Comparison of ENCODE assay signal across 1 cellular context in genomic region chr7:128747327-128748079, GRCh38.
TF ChIP-seq lines count a peak whose summit lies in the region.

No MANE protein-coding gene starts in this region.

TF ChIP-seq in IMR-90, 13 proteins besides CTCF, POLR2A, EP300 and RAD21:
- TF ChIP-seq NFE2L2 (IDR thresholded peaks at IDR 0.05; ENCODE audit: low read depth, low read length) (no peak), MAFK (IDR thresholded peaks at IDR 0.05; ENCODE audit: low read depth, low read length) (no peak), SMC3 (IDR thresholded peaks at IDR 0.05; ENCODE audit: low read depth, low read length) (no peak), FOS (IDR thresholded peaks at IDR 0.05; ENCODE audit: low read depth, low read length) (no peak), CHD1 (IDR thresholded peaks at IDR 0.05; ENCODE audit: low read depth, low read length) (no peak), MAZ (IDR thresholded peaks at IDR 0.05; ENCODE audit: borderline replicate concordance, low read depth, low read length) (no peak), USF2 (IDR thresholded peaks at IDR 0.05; ENCODE audit: low read depth, low read length) (no peak), MXI1 (IDR thresholded peaks at IDR 0.05; ENCODE audit: borderline replicate concordance, low read depth, low read length) (no peak), ELK1 (IDR thresholded peaks at IDR 0.05; ENCODE audit: borderline replicate concordance, low read depth, low read length) (no peak), RCOR1 (IDR thresholded peaks at IDR 0.05; ENCODE audit: insufficient replicate concordance, low read length) (no peak), RFX5 (IDR thresholded peaks at IDR 0.05; ENCODE audit: low read depth, low read length) (no peak), CEBPB (IDR thresholded peaks at IDR 0.05; ENCODE audit: low read depth, low read length) (no peak), BHLHE40 (IDR thresholded peaks at IDR 0.05; ENCODE audit: low read depth, low read length) (no peak)
TF ChIP-seq in IMR-90: peak in this region for 0.
